ENCODE assay signal across 1 cellular context in genomic region chr16:66934138-66934838, GRCh38.
TF ChIP-seq lines count a peak whose summit lies in the region.

Gene CIAO2B (minus strand): TSS chr16:66934402. CDS start chr16:66934364, 38 bp downstream.

TF ChIP-seq in HepG2, 621 proteins besides CTCF, POLR2A, EP300 and RAD21 (continued from another document and continues in another):
- TF ChIP-seq CSRNP2 (CRISPR knock-in tag; conservative IDR thresholded peaks at IDR 0.05; ENCODE audit: low read depth) (no peak), GABPA (IDR thresholded peaks at IDR 0.05; ENCODE audit: low read depth, low read length) (peak; percentile 94), GABPA (CRISPR knock-in tag; IDR thresholded peaks at IDR 0.05; ENCODE audit: low read depth) (peak; percentile 98), CAMTA2 (CRISPR knock-in tag; IDR thresholded peaks at IDR 0.05; ENCODE audit: borderline replicate concordance) (0 out of 2 replicates have a peak, but pooled peaks have one; percentile 66), TERF1 (CRISPR knock-in tag; IDR thresholded peaks at IDR 0.05) (no peak), ESRRA (CRISPR knock-in tag; IDR thresholded peaks at IDR 0.05; ENCODE audit: low read depth) (0 out of 2 replicates have a peak, but pooled peaks have one; percentile 29), HOXA3 (CRISPR knock-in tag; IDR thresholded peaks at IDR 0.05) (peak; percentile 96), ZEB1 (IDR thresholded peaks at IDR 0.05; ENCODE audit: insufficient replicate concordance, low read depth) (no peak), AHDC1 (CRISPR knock-in tag; IDR thresholded peaks at IDR 0.05; ENCODE audit: borderline replicate concordance) (no peak), JUN (CRISPR knock-in tag; IDR thresholded peaks at IDR 0.05) (peak; percentile 41; the same call in 1 of the 2 replicates), ZC3H4 (CRISPR knock-in tag; IDR thresholded peaks at IDR 0.05; ENCODE audit: borderline replicate concordance) (no peak), RNF219 (CRISPR knock-in tag; IDR thresholded peaks at IDR 0.05) (peak; percentile 78; the same call in 1 of the 2 replicates), RERE (CRISPR knock-in tag; IDR thresholded peaks at IDR 0.05; ENCODE audit: low read depth) (peak; percentile 47; the same call in 1 of the 2 replicates), ZSCAN29 (CRISPR knock-in tag; conservative IDR thresholded peaks at IDR 0.05) (no peak), SRF (IDR thresholded peaks at IDR 0.05; ENCODE audit: low read depth, low read length) (no peak), BORCS8-MEF2B (CRISPR knock-in tag; IDR thresholded peaks at IDR 0.05) (peak; percentile 94), MTF1 (CRISPR knock-in tag; IDR thresholded peaks at IDR 0.05) (peak; percentile 86; the same call in 1 of the 2 replicates), TOE1 (CRISPR knock-in tag; IDR thresholded peaks at IDR 0.05) (0 out of 2 replicates have a peak, but pooled peaks have one; percentile 33), TEAD3 (CRISPR knock-in tag; optimal IDR thresholded peaks at IDR 0.05; ENCODE audit: borderline replicate concordance) (peak; percentile 72), ZNF205 (CRISPR knock-in tag; IDR thresholded peaks at IDR 0.05) (peak; percentile 96; the same call in 1 of the 2 replicates), DRAP1 (CRISPR knock-in tag; IDR thresholded peaks at IDR 0.05) (peak; percentile 72), ZNF512B (CRISPR knock-in tag; IDR thresholded peaks at IDR 0.05; ENCODE audit: borderline replicate concordance) (peak; percentile 96), ADNP (CRISPR knock-in tag; IDR thresholded peaks at IDR 0.05) (peak; percentile 85), SIN3B (IDR thresholded peaks at IDR 0.05; ENCODE audit: low read length) (peak; percentile 78; the same call in 1 of the 2 replicates), ZBTB33 (CRISPR knock-in tag; IDR thresholded peaks at IDR 0.05) (peak; percentile 60), ATF7 (IDR thresholded peaks at IDR 0.05) (no peak), ATF7 (CRISPR knock-in tag; IDR thresholded peaks at IDR 0.05) (peak; percentile 88), ZNF414 (CRISPR knock-in tag; IDR thresholded peaks at IDR 0.05) (peak; percentile 70; the same call in 1 of the 2 replicates), ZBTB21 (CRISPR knock-in tag; IDR thresholded peaks at IDR 0.05) (peak; percentile 37; the same call in 1 of the 2 replicates), TAF1 (CRISPR knock-in tag; IDR thresholded peaks at IDR 0.05) (peak; percentile 97)
